19 cellular contexts compared by ENCODE assay signal in genomic region chr1:243474384-243474851, GRCh38.
DNase-seq lines count a peak whose midpoint lies in the region; TF ChIP-seq lines count a peak whose summit lies in the region.
"Had no signal": no experiment of that assay in that cellular context is flagged by ENCODE, and none has a peak within 500 bp of the region (broad histone marks: within the 10 kb centered on the region; RNA-seq: fewer than 3 reads in every experiment).

No MANE protein-coding gene starts in this region.

- H3K18ac ChIP-seq in H9 (ENCODE audit: insufficient read length, low read depth, low read length) = peak overlapping the region; percentile 39
- no peak overlapping the region for H3K18ac ChIP-seq in trophoblast cell (ENCODE audit: low read length)

- H3K4me1 ChIP-seq in H9 (ENCODE audit: insufficient read depth, low read length) = peaks cover 5% of the 10 kb centered on the region; the same call in 1 of the 2 replicates
- peaks cover 28% of the 10 kb centered on the region for H3K4me1 ChIP-seq in suprapubic skin
- H3K4me1 ChIP-seq in trophoblast cell (ENCODE audit: control insufficient read depth in 1 of 2, insufficient read depth in 2 of 2, low read length in 2 of 2) = peaks cover 0 to 2% of the 10 kb centered on the region in 2 experiments
- H3K4me1 ChIP-seq in BE2C = peaks cover 30% of the 10 kb centered on the region
- H3K4me1 ChIP-seq in transverse colon = peaks cover 0 to 12% (median 2%) of the 10 kb centered on the region in 4 donors
- H3K4me1 ChIP-seq: breast epithelium, Peyer's patch had no signal

- no peaks in the 10 kb centered on the region for H3K23me2 ChIP-seq in H9 (ENCODE audit: insufficient read length, low read depth, low read length, poor library complexity, severe bottlenecking)

- DNase-seq in H9 (peak; percentile 66), cerebellar cortex (ENCODE audit: low spot score) (peak; percentile 47), islet precursor cell (peak; percentile 58), suprapubic skin (ENCODE audit: low spot score in 2 of 2) (no peak), trophoblast cell (no peak), BE2C (no peak), transverse colon (no peak)
- DNase-seq: activated naive CD4-positive, alpha-beta T cell treated with anti-CD3 and anti-CD28 coated beads, Interleukin-2, amount 50 U/mL, for 16 hours; activated T-cell treated with anti-CD3 and anti-CD28 coated beads, Interleukin-2, amount 50 U/mL, for 24 hours; hippocampal formation; KBM-7; NCI-H1092; NCI-H774; Peyer's patch; right lobe of liver; stimulated activated CD4-positive, alpha-beta T cell treated with anti-CD3 and anti-CD28 coated beads, Interleukin-2, amount 100 ng/mL, for 24 hours had no signal

- H3K56ac ChIP-seq in H9 (ENCODE audit: insufficient read length, low read depth, low read length) = no peak overlapping the region

- H4K8ac ChIP-seq in H9 (replicated peaks; ENCODE audit: insufficient read length, low read depth, low read length) (peak overlapping the region; percentile 79), trophoblast cell (ENCODE audit: low read depth, low read length) (no peak overlapping the region)

- no peak for TF ChIP-seq CTCF in H9 (conservative IDR thresholded peaks at IDR 0.05)
- no peak for TF ChIP-seq CTCF in suprapubic skin (IDR thresholded peaks at IDR 0.05)
- no peak for TF ChIP-seq CTCF in BE2C (IDR thresholded peaks at IDR 0.05; ENCODE audit: low read depth, low read length)
- no peak for TF ChIP-seq CTCF in transverse colon (IDR thresholded peaks at IDR 0.05)

- H2BK120ac ChIP-seq in H9 (ENCODE audit: low read depth, low read length, poor library complexity, severe bottlenecking) = no peak overlapping the region
- H2BK120ac ChIP-seq in trophoblast cell (ENCODE audit: insufficient read depth, low read length, poor library complexity) = no peak overlapping the region

- intact Hi-C loops in transverse colon (cut with DNase I; ENCODE audit: low total_unique reads) = no loop called here

- H3T11ph ChIP-seq in H9 (ENCODE audit: low read length) = no peak overlapping the region

- no peak overlapping the region for H2BK5ac ChIP-seq in H9 (ENCODE audit: insufficient read length, low read length)
- no peak overlapping the region for H2BK5ac ChIP-seq in trophoblast cell (ENCODE audit: low read depth, low read length, poor library complexity)

- H3K14ac ChIP-seq in H9 (ENCODE audit: insufficient read depth, low read length) (peak overlapping the region; percentile 18), trophoblast cell (ENCODE audit: low read length) (no peak overlapping the region)

- no CpG with 5 or more reads among the region's 44 CpGs for WGBS in H9 (ENCODE audit: extremely low coverage, insufficient read length, low lambda C conversion rate)
- 61% methylated on average over 14 of the region's 44 CpGs for WGBS in suprapubic skin
- WGBS in trophoblast cell (ENCODE audit: extremely low coverage, insufficient coverage, insufficient read length) = no CpG with 5 or more reads among the region's 44 CpGs
- WGBS in transverse colon (ENCODE audit: low coverage in 1 of 2), 2 donors = 96% methylated on average over 42 of the region's 44 CpGs; no CpG with 5 or more reads in 1 of the 2 donors

- H2AK5ac ChIP-seq in H9 (ENCODE audit: insufficient read length, low read length) = no peak overlapping the region
- no peak overlapping the region for H2AK5ac ChIP-seq in trophoblast cell (ENCODE audit: low read length)

- H2BK20ac ChIP-seq in H9 (ENCODE audit: low read depth, low read length, poor library complexity, severe bottlenecking) = no peak overlapping the region

- H3K4me2 ChIP-seq in H9 (ENCODE audit: insufficient read depth, insufficient read length, low read length) (peak overlapping the region; percentile 22), trophoblast cell (ENCODE audit: low read length) (no peak overlapping the region)

- no peaks in the 10 kb centered on the region for H4K20me1 ChIP-seq in H9 (ENCODE audit: control insufficient read depth, insufficient read depth, insufficient read length)

- H3K4ac ChIP-seq in H9 (ENCODE audit: low read depth, low read length) = no peak overlapping the region
- H3K4ac ChIP-seq in trophoblast cell (ENCODE audit: low read depth, low read length) = no peak overlapping the region

- no peak overlapping the region for H4K91ac ChIP-seq in H9 (ENCODE audit: insufficient read length, low read depth, low read length)
- no peak overlapping the region for H4K91ac ChIP-seq in trophoblast cell (ENCODE audit: low read depth, low read length)

- H3K4me1 Mint-ChIP-seq in H9 = peaks cover 53 to 61% of the 10 kb centered on the region in 2 experiments

- no peaks in the 10 kb centered on the region; a peak in 1 of 5 replicates for H3K9me3 Mint-ChIP-seq in H9
- H3K9me3 Mint-ChIP-seq: activated T-cell treated with anti-CD3 and anti-CD28 coated beads, Interleukin-2, amount 50 U/mL, for 24 hours; memory B cell; nephron had no signal

- in situ Hi-C loops in transverse colon (cut with MboI; ENCODE audit: low pct_ligation_motif_present in 1 of 4, low pct_unique_long_range_greater_than_20kb in 1 of 4, low sequenced_read_pairs in 3 of 4) = no loop called here

- no peaks in the 10 kb centered on the region for H3K79me1 ChIP-seq in H9 (ENCODE audit: insufficient read depth, low read depth, low read length, poor library complexity, severe bottlenecking)
- no peaks in the 10 kb centered on the region for H3K79me1 ChIP-seq in trophoblast cell (ENCODE audit: low read length)

- H3K4me3 Mint-ChIP-seq in H9 = no peak overlapping the region
- H3K4me3 Mint-ChIP-seq: memory B cell had no signal

- H3K36me3 Mint-ChIP-seq in H9 (ENCODE audit: insufficient read depth in 1 of 3, low read depth in 3 of 3) = no peaks in the 10 kb centered on the region; a peak in 1 of 7 replicates

- H2BK12ac ChIP-seq in H9 (ENCODE audit: insufficient read length, low read depth, low read length) = no peak overlapping the region
- no peak overlapping the region for H2BK12ac ChIP-seq in trophoblast cell (ENCODE audit: low read length)

- TF ChIP-seq POLR2A in suprapubic skin (IDR thresholded peaks at IDR 0.05) (no peak), transverse colon (IDR thresholded peaks at IDR 0.05) (no peak)

- peak overlapping the region; percentile 42 for H3K4me3 ChIP-seq in suprapubic skin
- no peak overlapping the region for H3K4me3 ChIP-seq in trophoblast cell (ENCODE audit: low read depth, low read length)
- H3K4me3 ChIP-seq in BE2C (ENCODE audit: low read depth, low read length) = no peak overlapping the region
- no peak overlapping the region for H3K4me3 ChIP-seq in transverse colon
- H3K4me3 ChIP-seq: right lobe of liver had no signal

- H4K5ac ChIP-seq in H9 (ENCODE audit: insufficient read length, low read depth, low read length) = no peak overlapping the region

- H3K9ac ChIP-seq in H9 (ENCODE audit: extremely low read depth, insufficient read length, low read length) = no peak overlapping the region
- H3K9ac ChIP-seq in trophoblast cell (ENCODE audit: low read length) = no peak overlapping the region

- H2BK15ac ChIP-seq in H9 (ENCODE audit: low read depth, low read length) = no peak overlapping the region

- H3K27ac Mint-ChIP-seq in H9 = no peak overlapping the region
- H3K27ac Mint-ChIP-seq: memory B cell had no signal

- H3K36me3 ChIP-seq in suprapubic skin = no peaks in the 10 kb centered on the region
- H3K36me3 ChIP-seq in trophoblast cell (ENCODE audit: control insufficient read depth in 1 of 2, insufficient read depth in 2 of 2, low read length in 2 of 2) = no peaks in the 10 kb centered on the region
- no peaks in the 10 kb centered on the region for H3K36me3 ChIP-seq in BE2C
- H3K36me3 ChIP-seq in transverse colon = no peaks in the 10 kb centered on the region
- H3K36me3 ChIP-seq: breast epithelium, Peyer's patch, right lobe of liver had no signal

- H3K27me3 ChIP-seq in H9 (ENCODE audit: insufficient read depth, low read length) = no peaks in the 10 kb centered on the region
- H3K27me3 ChIP-seq in suprapubic skin = no peaks in the 10 kb centered on the region
- H3K27me3 ChIP-seq in trophoblast cell (ENCODE audit: insufficient read depth, low read length) = no peaks in the 10 kb centered on the region
- H3K27me3 ChIP-seq in BE2C = no peaks in the 10 kb centered on the region
- H3K27me3 ChIP-seq in transverse colon = no peaks in the 10 kb centered on the region
- H3K27me3 ChIP-seq: breast epithelium, Peyer's patch, right lobe of liver had no signal

- H4K12ac ChIP-seq in trophoblast cell (ENCODE audit: low read depth, low read length) = no peak overlapping the region

- H3K23ac ChIP-seq in H9 (ENCODE audit: insufficient read length, low read depth, low read length) (no peak overlapping the region), trophoblast cell (ENCODE audit: low read length) (no peak overlapping the region)

- no peaks in the 10 kb centered on the region for H3K79me2 ChIP-seq in H9 (ENCODE audit: insufficient read depth, low read length)
- H3K79me2 ChIP-seq in trophoblast cell (ENCODE audit: control insufficient read depth, insufficient read depth, low read length, poor library complexity) = no peaks in the 10 kb centered on the region

- H3K9me3 ChIP-seq in H9 (ENCODE audit: control insufficient read depth, low read depth, low read length) (no peaks in the 10 kb centered on the region), suprapubic skin (no peaks in the 10 kb centered on the region), trophoblast cell (ENCODE audit: insufficient read depth, low read depth, low read length) (no peaks in the 10 kb centered on the region), BE2C (no peaks in the 10 kb centered on the region), transverse colon (no peaks in the 10 kb centered on the region)
- H3K9me3 ChIP-seq: breast epithelium, Peyer's patch, right lobe of liver had no signal

- no peak for TF ChIP-seq EP300 in suprapubic skin (IDR thresholded peaks at IDR 0.05)
- TF ChIP-seq EP300 in transverse colon (IDR thresholded peaks at IDR 0.05; ENCODE audit: low read depth) = no peak

- H3K27me3 Mint-ChIP-seq in H9 (ENCODE audit: low read depth) = no peaks in the 10 kb centered on the region; the same call in 1 of the 2 replicates
- H3K27me3 Mint-ChIP-seq: activated T-cell treated with anti-CD3 and anti-CD28 coated beads, Interleukin-2, amount 50 U/mL, for 24 hours; memory B cell had no signal

- H2AFZ ChIP-seq in H9 (ENCODE audit: low read length) = no peak overlapping the region
- H2AFZ ChIP-seq in trophoblast cell (ENCODE audit: insufficient read depth, low read length, poor library complexity) = no peak overlapping the region

- H3K27ac ChIP-seq in H9 (ENCODE audit: insufficient read length, low read depth, low read length) = no peak overlapping the region
- H3K27ac ChIP-seq in suprapubic skin = peak overlapping the region; percentile 67
- no peak overlapping the region for H3K27ac ChIP-seq in trophoblast cell (ENCODE audit: low read depth, low read length)
- peak overlapping the region in 1 of 4 donors; percentile 9 for H3K27ac ChIP-seq in transverse colon

Comparison
In these comparisons a context has a peak if more than half of its experiments do, and no peak if none do; other contexts are left out.
1. DNase-seq: peak in H9 (single experiment), cerebellar cortex (single experiment) and islet precursor cell (single experiment); none in suprapubic skin (0 of 2), trophoblast cell (0 of 2), BE2C (single experiment) and transverse colon (single experiment).